8 cellular contexts compared by ENCODE assay signal in the genomic region with DNA sequence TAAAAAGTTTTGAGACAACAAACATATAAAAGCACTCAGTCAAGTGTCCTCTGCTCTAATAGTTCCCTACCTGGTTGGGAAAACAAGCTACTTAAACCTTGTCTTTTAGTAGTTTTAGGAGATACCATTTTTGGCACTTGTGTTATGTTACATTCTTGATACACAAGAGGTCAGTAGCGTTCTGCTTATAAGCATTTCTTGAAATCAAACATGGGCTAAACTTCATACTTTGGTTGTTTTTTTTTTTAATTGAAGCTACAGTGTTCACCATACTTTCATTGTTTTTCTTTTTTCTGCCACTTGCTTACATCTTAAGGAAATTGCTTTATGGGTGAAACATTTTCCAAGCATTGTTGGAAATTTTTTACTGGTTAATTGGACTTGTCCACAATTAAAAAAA. TPM values are rescaled to one million over a fixed set of nuclear protein-coding genes. Genes with fewer than 3 reads are reported as not detected.
A peak's percentile ranks its signal among the peaks of the same experiment; 100 is the strongest.
DNase-seq lines count a peak whose midpoint lies in the region; ATAC-seq, FAIRE-seq and TF ChIP-seq lines count a peak whose summit lies in the region.

No MANE protein-coding gene starts in this region.

- H3K4me1 Mint-ChIP-seq in astrocyte (ENCODE audit: low read depth, unreplicated experiment) = no peaks in the 10 kb centered on the region

- H2AFZ ChIP-seq in astrocyte (ENCODE audit: low read depth, low read length) = no peak overlapping the region

- no peaks in the 10 kb centered on the region for H3K4me1 ChIP-seq in astrocyte (ENCODE audit: insufficient read depth, low read length)
- no peaks in the 10 kb centered on the region for H3K4me1 ChIP-seq in lower lobe of right lung
- H3K4me1 ChIP-seq in sigmoid colon = no peaks in the 10 kb centered on the region

- WGBS in sigmoid colon, 2 donors = 31 to 59% methylated on average over 1 of the region's 1 CpG

- no peak for ATAC-seq in lower lobe of right lung
- no peak for ATAC-seq in HG02840 (IDR thresholded peaks at IDR 0.05; ENCODE audit: low FRiP score, unreplicated experiment)
- ATAC-seq in HG03520 (IDR thresholded peaks at IDR 0.05; ENCODE audit: unreplicated experiment) = no peak

- DNase-seq in SHP77 (lab: John Stamatoyannopoulos, UW) = peak; percentile 9 to 30
- DNase-seq in SHP77 treated with DMSO at 0.1 percent for 48 hours (lab: John Stamatoyannopoulos, UW) = no peak
- DNase-seq in NCI-H128 (lab: John Stamatoyannopoulos, UW; ENCODE audit: unreplicated experiment) = peak; percentile 17
- DNase-seq in astrocyte (ENCODE audit: low read depth) = peak; percentile 24
- DNase-seq in lower lobe of right lung = no peak
- DNase-seq in sigmoid colon = no peak

- no peaks in the 10 kb centered on the region for H4K20me1 ChIP-seq in astrocyte (ENCODE audit: insufficient read depth, low read length)

- H3K36me3 ChIP-seq in astrocyte (ENCODE audit: insufficient read depth, low read length) (no peaks in the 10 kb centered on the region), lower lobe of right lung (peaks cover 34% of the 10 kb centered on the region), sigmoid colon (peaks cover 0 to 13% (median 0%) of the 10 kb centered on the region in 4 donors)

- H3K27ac ChIP-seq in astrocyte (ENCODE audit: low read depth, low read length) (no peak overlapping the region), lower lobe of right lung (no peak overlapping the region), sigmoid colon (no peak overlapping the region)

- TF ChIP-seq POLR2A in sigmoid colon (IDR thresholded peaks at IDR 0.05) = no peak

- H3K9me3 Mint-ChIP-seq in astrocyte (ENCODE audit: unreplicated experiment) = no peaks in the 10 kb centered on the region

- no peak overlapping the region for H3K27ac Mint-ChIP-seq in astrocyte (ENCODE audit: unreplicated experiment)

- intact Hi-C loops in lower lobe of right lung (cut with DNase I) = loop anchor here (10.0 kb wide), 1 partner anchor 564 kb away; no protein-coding TSS in a partner anchor
- intact Hi-C loops in sigmoid colon (cut with DNase I) = no loop called here

- FAIRE-seq in astrocyte (lab: Jason Lieb, UNC) = no peak

- H3K27me3 ChIP-seq in astrocyte (ENCODE audit: insufficient read depth, low read length) (no peaks in the 10 kb centered on the region), lower lobe of right lung (ENCODE audit: low read depth) (no peaks in the 10 kb centered on the region), sigmoid colon (no peaks in the 10 kb centered on the region)

- no peak overlapping the region for H3K4me3 Mint-ChIP-seq in astrocyte (ENCODE audit: unreplicated experiment)

- no peaks in the 10 kb centered on the region for H3K9me3 ChIP-seq in astrocyte (ENCODE audit: insufficient read depth, low read depth, low read length)
- H3K9me3 ChIP-seq in lower lobe of right lung = no peaks in the 10 kb centered on the region
- H3K9me3 ChIP-seq in sigmoid colon = peaks cover 0 to 2% (median 0%) of the 10 kb centered on the region in 4 donors

- no peak overlapping the region for H3K9ac ChIP-seq in astrocyte (ENCODE audit: low read length)

- no peak overlapping the region for H3K4me2 ChIP-seq in astrocyte (ENCODE audit: low read length)

- H3K36me3 Mint-ChIP-seq in astrocyte (ENCODE audit: low read depth, unreplicated experiment) = no peaks in the 10 kb centered on the region

- no peaks in the 10 kb centered on the region for H3K27me3 Mint-ChIP-seq in astrocyte (ENCODE audit: low read depth, unreplicated experiment)

- H3K79me2 ChIP-seq in astrocyte (ENCODE audit: insufficient read depth, low read length) = no peaks in the 10 kb centered on the region

- H3K4me3 ChIP-seq in astrocyte (ENCODE audit: insufficient read depth, low read depth, low read length) = no peak overlapping the region
- no peak overlapping the region for H3K4me3 ChIP-seq in lower lobe of right lung
- no peak overlapping the region for H3K4me3 ChIP-seq in sigmoid colon

- TF ChIP-seq EP300 in sigmoid colon (IDR thresholded peaks at IDR 0.05) = no peak

- peak; percentile 48 for TF ChIP-seq CTCF in astrocyte (IDR thresholded peaks at IDR 0.05; ENCODE audit: insufficient read depth, low read depth, low read length)
- peak; percentile 40 for TF ChIP-seq CTCF in lower lobe of right lung (IDR thresholded peaks at IDR 0.05)
- no peak for TF ChIP-seq CTCF in sigmoid colon (IDR thresholded peaks at IDR 0.05)

RNA-seq across cellular contexts. Expression of a gene that starts 12.9 kb away (rescaled TPM):
- total RNA-seq in astrocyte = 8.2 and 8.4 TPM in 2 replicates
- total RNA-seq in lower lobe of right lung = 35.4 TPM
- total RNA-seq in sigmoid colon = 10 to 100 TPM; 14.5 to 16.9 (median 15.7) TPM
- polyA plus RNA-seq in sigmoid colon = 10 to 100 TPM in 1 of 3 donors, 1 to 10 TPM in 2; 2.4 to 12.0 (median 6.2) TPM

RNA-seq across cellular contexts. Expression of a gene that starts 13.3 kb away (rescaled TPM):
- total RNA-seq in astrocyte (26.7 and 35.3 TPM in 2 replicates), lower lobe of right lung (35.6 TPM), sigmoid colon (10 to 100 TPM; 12.2 to 13.7 (median 13.1) TPM)
- 10 to 100 TPM in 2 of 3 donors, 1 to 10 TPM in 1; 9.2 to 20.3 (median 17.4) TPM for polyA plus RNA-seq in sigmoid colon

Comparison
In these comparisons a context has a peak if more than half of its experiments do, and no peak if none do; other contexts are left out.
1. DNase-seq: peak in SHP77 (2 of 2), NCI-H128 (single experiment) and astrocyte (single experiment); none in SHP77 treated with DMSO at 0.1 percent for 48 hours (single experiment), lower lobe of right lung (single experiment) and sigmoid colon (single experiment).
2. CTCF ChIP-seq: peak in astrocyte (single experiment) and lower lobe of right lung (single experiment); none in sigmoid colon (0 of 4).